8 cellular contexts compared by ENCODE assay signal in genomic region chr15:86624261-86625036, GRCh38.
DNase-seq lines count a peak whose midpoint lies in the region; ATAC-seq and TF ChIP-seq lines count a peak whose summit lies in the region.

No MANE protein-coding gene starts in this region.

- H3K27ac Mint-ChIP-seq in central memory CD8-positive, alpha-beta T cell (ENCODE audit: low read depth): no peak overlapping the region

- peak; percentile 23 for DNase-seq in GM12865 (ENCODE audit: low read depth)
- DNase-seq in NAMALWA (ENCODE audit: low spot score): peak; percentile 16
- DNase-seq in central memory CD8-positive, alpha-beta T cell (ENCODE audit: low spot score in 2 of 2): peak; percentile 24 to 34
- DNase-seq in left lobe of liver (ENCODE audit: low spot score): peak; percentile 45
- DNase-seq in stimulated activated CD4-positive, alpha-beta T cell treated with anti-CD3 and anti-CD28 coated beads, TNF-alpha, amount 100 ng/mL, for 4 hours (ENCODE audit: low read depth in 3 of 3): peak; percentile 39 to 54 (median 48)
- DNase-seq in sciatic nerve (ENCODE audit: low spot score): no peak

- H3K36me3 Mint-ChIP-seq in central memory CD8-positive, alpha-beta T cell (ENCODE audit: insufficient read depth): peaks cover 3% of the 10 kb centered on the region

- H3K4me3 Mint-ChIP-seq in central memory CD8-positive, alpha-beta T cell: no peak overlapping the region

- intact Hi-C loops in sciatic nerve (cut with DNase I): no loop called here

- no peak for TF ChIP-seq CTCF in GM12865 (IDR thresholded peaks at IDR 0.05; ENCODE audit: insufficient read depth, low read depth, low read length, missing control alignments)

- ATAC-seq in activated CD4-positive, CD25-positive, alpha-beta regulatory T cell treated with anti-CD3 and anti-CD28 coated beads, Interleukin-2, amount 50 U/mL, for 24 hours: peak; percentile 98 to 99
- ATAC-seq in central memory CD8-positive, alpha-beta T cell (replicated peaks; ENCODE audit: extremely low read depth, poor library complexity, severe bottlenecking): peak; percentile 92
- ATAC-seq in left lobe of liver (peak; percentile 94), GM21723 (IDR thresholded peaks at IDR 0.05; ENCODE audit: unreplicated experiment) (no peak), sciatic nerve (no peak)

- no peak overlapping the region for H3K4me3 ChIP-seq in GM12865 (ENCODE audit: low read depth, low read length)

- H3K4me1 Mint-ChIP-seq in central memory CD8-positive, alpha-beta T cell: peaks cover 33% of the 10 kb centered on the region

- no peaks in the 10 kb centered on the region for H3K27me3 Mint-ChIP-seq in central memory CD8-positive, alpha-beta T cell

- H3K9me3 Mint-ChIP-seq in central memory CD8-positive, alpha-beta T cell: no peaks in the 10 kb centered on the region

Comparison
In these comparisons a context has a peak if more than half of its experiments do, and no peak if none do; other contexts are left out.
1. ATAC-seq: peak in activated CD4-positive, CD25-positive, alpha-beta regulatory T cell treated with anti-CD3 and anti-CD28 coated beads, Interleukin-2, amount 50 U/mL, for 24 hours (2 of 2), central memory CD8-positive, alpha-beta T cell (single experiment) and left lobe of liver (single experiment); none in GM21723 (single experiment) and sciatic nerve (single experiment).